Comparison of ENCODE assay signal across 16 cellular contexts in the genomic region with DNA sequence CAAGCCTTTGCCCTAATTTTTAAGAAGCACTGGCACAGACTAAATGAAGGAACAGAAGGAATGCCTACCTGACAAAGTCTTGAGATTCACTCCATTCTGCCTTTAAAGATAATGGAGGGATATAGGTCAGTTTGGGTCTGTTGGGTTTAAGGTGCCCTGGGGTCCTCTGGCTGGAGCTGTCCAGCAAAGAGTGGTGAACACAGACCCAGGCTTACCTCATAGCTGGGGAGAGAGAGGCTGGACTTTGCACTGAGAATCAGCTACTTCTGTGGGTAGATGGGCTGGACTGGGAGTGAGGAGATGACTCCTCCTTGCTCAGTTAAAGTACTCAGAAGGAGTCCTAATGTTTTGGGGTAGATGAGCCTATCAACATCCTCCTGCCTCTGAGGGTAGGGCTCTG.
"Had no signal": no experiment of that assay in that cellular context is flagged by ENCODE, and none has a peak within 500 bp of the region (broad histone marks: within the 10 kb centered on the region; RNA-seq: fewer than 3 reads in every experiment).

No MANE protein-coding gene starts in this region.

- DNase-seq: activated CD4-positive, alpha-beta T cell treated with anti-CD3 and anti-CD28 coated beads, Interleukin-2, amount 50 U/mL, for 1 hour; activated naive CD4-positive, alpha-beta T cell; activated naive CD8-positive, alpha-beta T cell treated with anti-CD3 and anti-CD28 coated beads, Interleukin-2, amount 10 ng/mL, durations not matched to agents 7 days and 5 days; cerebellar nuclear complex; dermis blood vessel endothelial cell; erythroblast; kidney glomerular epithelial cell; sigmoid colon; spleen; stimulated activated CD4-positive, alpha-beta T cell treated with anti-CD3 and anti-CD28 coated beads, Interleukin-1b, Interleukin-23, amount 100 ng/mL, for 48 hours; T-cell; T1000; tibial artery had no signal

- H3K4me3 ChIP-seq: sigmoid colon, spleen, tibial artery had no signal

- H3K36me3 ChIP-seq: sigmoid colon, spleen, tibial artery had no signal

- H3K27ac Mint-ChIP-seq: activated naive CD8-positive, alpha-beta T cell treated with anti-CD3 and anti-CD28 coated beads, Interleukin-2, amount 10 ng/mL, durations not matched to agents 7 days and 5 days; activated T-helper 1 cell treated with anti-CD3 and anti-CD28 coated beads, Interleukin-12 subunit alpha, Interleukin-12 subunit beta, Interleukin-2, Interleukin-4 antibody, amounts not matched to agents 30 ng/mL and 10 ng/mL and 1 ng/mL, durations not matched to agents 14 hours and 24 hours and 36 hours had no signal

- H3K4me1 ChIP-seq: parathyroid adenoma, sigmoid colon, spleen, tibial artery had no signal

- H3K27ac ChIP-seq: parathyroid adenoma, sigmoid colon, spleen, tibial artery had no signal

- H3K9me3 Mint-ChIP-seq: T-cell had no signal

- H3K4me3 Mint-ChIP-seq: activated naive CD8-positive, alpha-beta T cell treated with anti-CD3 and anti-CD28 coated beads, Interleukin-2, amount 10 ng/mL, durations not matched to agents 7 days and 5 days; activated T-helper 1 cell treated with anti-CD3 and anti-CD28 coated beads, Interleukin-12 subunit alpha, Interleukin-12 subunit beta, Interleukin-2, Interleukin-4 antibody, amounts not matched to agents 30 ng/mL and 10 ng/mL and 1 ng/mL, durations not matched to agents 14 hours and 24 hours and 36 hours; T-cell had no signal

- H3K9me3 ChIP-seq: sigmoid colon, tibial artery had no signal

- H2AFZ ChIP-seq: parathyroid adenoma had no signal

- H3K36me3 Mint-ChIP-seq: T-cell had no signal

- ATAC-seq: activated CD4-positive, CD25-positive, alpha-beta regulatory T cell treated with anti-CD3 and anti-CD28 coated beads, Interleukin-2, amount 50 U/mL, for 24 hours; T-cell had no signal

- H3K27me3 ChIP-seq: sigmoid colon, spleen, tibial artery had no signal

- H3K79me2 ChIP-seq: parathyroid adenoma had no signal
